In the genomic region with DNA sequence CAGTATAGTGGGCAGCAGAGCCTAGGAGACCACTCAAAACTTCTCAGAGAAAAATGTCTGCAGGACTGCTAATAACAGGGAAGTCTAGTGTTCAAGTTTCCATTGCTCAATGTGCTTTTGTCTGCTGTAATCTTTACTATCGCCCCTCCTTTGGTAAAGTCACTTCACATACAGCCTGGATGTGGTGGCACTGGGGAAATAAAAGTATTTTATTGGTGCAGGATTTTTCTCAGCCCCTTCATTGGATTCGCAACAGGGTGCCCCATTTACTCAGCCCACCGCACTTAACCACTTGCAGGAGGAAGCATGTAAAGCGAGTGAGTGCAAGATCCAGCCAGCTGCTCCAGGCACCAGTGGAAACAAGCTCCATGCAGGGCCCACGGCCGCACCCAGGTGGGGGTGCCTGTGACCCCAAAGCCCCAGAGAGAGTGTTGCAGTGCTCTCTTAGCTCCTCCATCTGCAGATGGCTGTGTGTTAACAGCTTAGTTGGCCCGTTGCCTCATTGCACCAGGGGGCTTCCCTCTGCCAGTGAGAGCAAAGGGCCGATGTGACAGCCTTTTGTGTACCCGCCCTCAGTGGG, we compare ENCODE assay signal across 20 cellular contexts.
DNase-seq lines count a peak whose midpoint lies in the region; ATAC-seq, FAIRE-seq and TF ChIP-seq lines count a peak whose summit lies in the region.
"Had no signal": no experiment of that assay in that cellular context is flagged by ENCODE, and none has a peak within 500 bp of the region (broad histone marks: within the 10 kb centered on the region; RNA-seq: fewer than 3 reads in every experiment).

No MANE protein-coding gene starts in this region.

- TF ChIP-seq CTCF in HEK293 (tag by site-specific recombination; IDR thresholded peaks at IDR 0.05): no peak

- CTCF ChIA-PET in HEK293 (lab: Yijun Ruan, JAX): no interaction called here

- DNase-seq in KBM-7 (peak; percentile 32), left colon (no peak), urothelium cell line (ENCODE audit: low spot score) (no peak), NCI-H2196 (lab: John Stamatoyannopoulos, UW; ENCODE audit: unreplicated experiment) (no peak), Right ventricle myocardium superior (no peak), DMS79 (lab: John Stamatoyannopoulos, UW) (no peak)
- DNase-seq: Caco-2; CD4-positive, CD25-positive, alpha-beta regulatory T cell; CD8-positive, alpha-beta T cell; DMS153; EL; GDM1; GM23248; H7; HCEC 1CT had no signal

- H3K9me3 ChIP-seq in HEK293 (ENCODE audit: control insufficient read depth, insufficient read depth, low read depth, low read length): no peaks in the 10 kb centered on the region
- H3K9me3 ChIP-seq: Caco-2 had no signal

- H3K4me3 ChIP-seq in HEK293 (ENCODE audit: low read depth, low read length): no peak overlapping the region
- H3K4me3 ChIP-seq: GM23248 had no signal

- in situ Hi-C loops in KBM-7 (cut with MboI; ENCODE audit: low pct_unique_long_range_greater_than_20kb, low sequenced_read_pairs): no loop called here

- peaks cover 15% of the 10 kb centered on the region for H3K4me1 ChIP-seq in HEK293 (ENCODE audit: control insufficient read depth, insufficient read depth, low read length)

- H3K36me3 ChIP-seq in HEK293 (ENCODE audit: control insufficient read depth in 2 of 2, insufficient read depth in 1 of 2, low read length in 2 of 2): no peaks in the 10 kb centered on the region

- intact Hi-C loops in left colon (cut with DNase I, micrococcal nuclease) (no loop called here), Right ventricle myocardium superior (cut with DNase I) (no loop called here)

- FAIRE-seq in urothelium cell line (lab: Jason Lieb, UNC): peak; percentile 17
- FAIRE-seq: GM12891, GM18507, H1 had no signal

- ATAC-seq in left colon (peak; percentile 73), Right ventricle myocardium superior (ENCODE audit: poor library complexity) (no peak)
- ATAC-seq: CD8-positive, alpha-beta T cell had no signal

- no peak overlapping the region for H3K27ac ChIP-seq in HEK293 (ENCODE audit: extremely low read depth, low read depth, low read length)
- H3K27ac ChIP-seq: C4-2B, GM23248 had no signal

- POLR2A ChIA-PET in HEK293 (lab: Yijun Ruan, JAX): no interaction called here

TF ChIP-seq in HEK293, 187 proteins besides CTCF, POLR2A, EP300 and RAD21:
- TF ChIP-seq ZNF776 (tag by site-specific recombination; IDR thresholded peaks at IDR 0.05; ENCODE audit: borderline replicate concordance) (no peak), SP7 (tag by site-specific recombination; IDR thresholded peaks at IDR 0.05) (peak; percentile 59; the same call in 1 of the 2 replicates), ZIC2 (tag by site-specific recombination; IDR thresholded peaks at IDR 0.05) (peak; percentile 87), ZBTB44 (tag by site-specific recombination; IDR thresholded peaks at IDR 0.05) (peak; percentile 40; the same call in 1 of the 2 replicates), ZNF423 (tag by site-specific recombination; IDR thresholded peaks at IDR 0.05) (peak; percentile 62), ZFP41 (tag by site-specific recombination; IDR thresholded peaks at IDR 0.05; ENCODE audit: borderline replicate concordance) (no peak), YY1 (tag by site-specific recombination; IDR thresholded peaks at IDR 0.05) (0 out of 2 replicates have a peak, but pooled peaks have one; percentile 3), ZBTB8A (tag by site-specific recombination; IDR thresholded peaks at IDR 0.05) (peak; percentile 93), ZNF596 (tag by site-specific recombination; IDR thresholded peaks at IDR 0.05) (0 out of 2 replicates have a peak, but pooled peaks have one; percentile 42), ZNF670 (tag by site-specific recombination; IDR thresholded peaks at IDR 0.05; ENCODE audit: low read depth) (no peak), GLIS1 (tag by site-specific recombination; IDR thresholded peaks at IDR 0.05) (peak; percentile 51), ZBTB20 (tag by site-specific recombination; IDR thresholded peaks at IDR 0.05) (no peak), OSR2 (tag by site-specific recombination; IDR thresholded peaks at IDR 0.05) (peak; percentile 27; the same call in 1 of the 2 replicates), ZNF121 (tag by site-specific recombination; IDR thresholded peaks at IDR 0.05) (0 out of 2 replicates have a peak, but pooled peaks have one; percentile 8), ZNF292 (tag by site-specific recombination; IDR thresholded peaks at IDR 0.05; ENCODE audit: borderline replicate concordance, low read depth) (no peak), FEZF1 (tag by site-specific recombination; IDR thresholded peaks at IDR 0.05) (peak; percentile 99), ZNF555 (tag by site-specific recombination; conservative IDR thresholded peaks at IDR 0.05) (no peak)
- TF ChIP-seq, protein P1, sequence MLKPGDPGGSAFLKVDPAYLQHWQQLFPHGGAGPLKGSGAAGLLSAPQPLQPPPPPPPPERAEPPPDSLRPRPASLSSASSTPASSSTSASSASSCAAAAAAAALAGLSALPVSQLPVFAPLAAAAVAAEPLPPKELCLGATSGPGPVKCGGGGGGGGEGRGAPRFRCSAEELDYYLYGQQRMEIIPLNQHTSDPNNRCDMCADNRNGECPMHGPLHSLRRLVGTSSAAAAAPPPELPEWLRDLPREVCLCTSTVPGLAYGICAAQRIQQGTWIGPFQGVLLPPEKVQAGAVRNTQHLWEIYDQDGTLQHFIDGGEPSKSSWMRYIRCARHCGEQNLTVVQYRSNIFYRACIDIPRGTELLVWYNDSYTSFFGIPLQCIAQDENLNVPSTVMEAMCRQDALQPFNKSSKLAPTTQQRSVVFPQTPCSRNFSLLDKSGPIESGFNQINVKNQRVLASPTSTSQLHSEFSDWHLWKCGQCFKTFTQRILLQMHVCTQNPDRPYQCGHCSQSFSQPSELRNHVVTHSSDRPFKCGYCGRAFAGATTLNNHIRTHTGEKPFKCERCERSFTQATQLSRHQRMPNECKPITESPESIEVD (tag by site-specific recombination; IDR thresholded peaks at IDR 0.05): peak; percentile 88
